ENCODE assay signal across 21 cellular contexts in genomic region chr2:101732773-101733256, GRCh38. TPM values are rescaled to one million over a fixed set of nuclear protein-coding genes. Genes with fewer than 3 reads are reported as not detected.
DNase-seq lines count a peak whose midpoint lies in the region; ATAC-seq, FAIRE-seq and TF ChIP-seq lines count a peak whose summit lies in the region.
"Had no signal": no experiment of that assay in that cellular context is flagged by ENCODE, and none has a peak within 500 bp of the region (broad histone marks: within the 10 kb centered on the region; RNA-seq: fewer than 3 reads in every experiment).

No MANE protein-coding gene starts in this region.

- H3K9me3 Mint-ChIP-seq in mesothelial cell of epicardium, result no peaks in the 10 kb centered on the region
- H3K9me3 Mint-ChIP-seq: activated naive CD8-positive, alpha-beta T cell treated with anti-CD3 and anti-CD28 coated beads, Interleukin-2, amount 10 ng/mL, durations not matched to agents 7 days and 5 days had no signal

- H3K27me3 Mint-ChIP-seq in mesothelial cell of epicardium (ENCODE audit: low read depth), result no peaks in the 10 kb centered on the region
- H3K27me3 Mint-ChIP-seq: activated naive CD8-positive, alpha-beta T cell treated with anti-CD3 and anti-CD28 coated beads, Interleukin-2, amount 10 ng/mL, durations not matched to agents 7 days and 5 days had no signal

- CTCF ChIA-PET in HepG2 (lab: Yijun Ruan, JAX; ENCODE audit: low intra/inter-chr PET ratio, low total read pairs), result no interaction called here

- in situ Hi-C loops in HepG2 (cut with HindIII; ENCODE audit: extremely low pct_ligation_motif_present, low pct_unique_long_range_greater_than_20kb), result no loop called here

- H3K27ac Mint-ChIP-seq in mesothelial cell of epicardium, result no peak overlapping the region

- H3K27ac ChIP-seq in HepG2 (ENCODE audit: extremely low read length, insufficient read depth, low read length) (peak overlapping the region; percentile 90), right lobe of liver (no peak overlapping the region), RWPE2 (ENCODE audit: poor library complexity, severe bottlenecking) (peak overlapping the region; percentile 94), right cardiac atrium (ENCODE audit: low read length) (peak overlapping the region; percentile 53), temporal lobe (ENCODE audit: low read depth, low read length) (peak overlapping the region; percentile 80)
- H3K27ac ChIP-seq: hepatocyte, parathyroid adenoma, testis had no signal

- H2AFZ ChIP-seq in HepG2 (ENCODE audit: low read length), result no peak overlapping the region
- H2AFZ ChIP-seq: hepatocyte, parathyroid adenoma had no signal

- H3K79me2 ChIP-seq in HepG2 (ENCODE audit: insufficient read depth, low read length), result peaks cover 99% of the 10 kb centered on the region

- intact Hi-C loops in HepG2 (cut with micrococcal nuclease; ENCODE audit: unreplicated experiment) (loop anchor here (2.0 kb wide), 1 partner anchor 32 kb away; no protein-coding TSS in a partner anchor), right lobe of liver (cut with DNase I) (no loop called here), right cardiac atrium (cut with DNase I) (no loop called here)

- H3K9me3 ChIP-seq in HepG2 (ENCODE audit: low read length) (no peaks in the 10 kb centered on the region), right lobe of liver (no peaks in the 10 kb centered on the region), RWPE2 (ENCODE audit: severe bottlenecking) (no peaks in the 10 kb centered on the region), right cardiac atrium (ENCODE audit: control insufficient read depth, low read length) (no peaks in the 10 kb centered on the region)
- H3K9me3 ChIP-seq: testis had no signal

- FAIRE-seq in HepG2 (lab: Jason Lieb, UNC), result no peak
- FAIRE-seq: D721Med, kidney had no signal

- TF ChIP-seq CTCF in HepG2 (CRISPR knock-in tag; IDR thresholded peaks at IDR 0.05), result no peak
- no peak for TF ChIP-seq CTCF in right lobe of liver (IDR thresholded peaks at IDR 0.05)
- no peak for TF ChIP-seq CTCF in RWPE2 (IDR thresholded peaks at IDR 0.05; ENCODE audit: poor library complexity, severe bottlenecking)
- TF ChIP-seq CTCF in mesothelial cell of epicardium (IDR thresholded peaks at IDR 0.05; ENCODE audit: unreplicated experiment), result no peak

- peak overlapping the region; percentile 68 for H3K9ac ChIP-seq in HepG2 (ENCODE audit: insufficient read depth, low read depth, low read length)
- H3K9ac ChIP-seq: parathyroid adenoma had no signal

- H3K27me3 ChIP-seq in HepG2 (ENCODE audit: control insufficient read depth in 1 of 2, insufficient read depth in 2 of 2, low read length in 2 of 2) (no peaks in the 10 kb centered on the region), right lobe of liver (no peaks in the 10 kb centered on the region), RWPE2 (ENCODE audit: insufficient read depth, poor library complexity, severe bottlenecking) (no peaks in the 10 kb centered on the region), right cardiac atrium (ENCODE audit: control insufficient read depth, insufficient read depth) (no peaks in the 10 kb centered on the region)
- H3K27me3 ChIP-seq: hepatocyte, testis had no signal

- WGBS in HepG2 (ENCODE audit: low lambda C conversion rate), result 73% methylated on average over 14 of the region's 14 CpGs
- 92% methylated on average over 8 of the region's 14 CpGs for WGBS in right lobe of liver (ENCODE audit: insufficient coverage, low coverage, low lambda C conversion rate, missing lambda C conversion rate)
- WGBS in right cardiac atrium, result 93% methylated on average over 14 of the region's 14 CpGs

- peaks cover 87% of the 10 kb centered on the region for H4K20me1 ChIP-seq in HepG2 (ENCODE audit: insufficient read depth, low read length)

- H3K36me3 ChIP-seq in HepG2 (replicated peaks in 1 of 2; ENCODE audit: control insufficient read depth in 1 of 2, insufficient read depth in 2 of 2, low read length in 2 of 2), result peaks cover 6 to 10% of the 10 kb centered on the region in 2 experiments; a peak in 3 of 5 replicates
- H3K36me3 ChIP-seq in right lobe of liver, result no peaks in the 10 kb centered on the region
- no peaks in the 10 kb centered on the region; the same call in 1 of the 2 replicates for H3K36me3 ChIP-seq in RWPE2 (ENCODE audit: low read depth)

- BruUV-seq in HepG2 (replicated peaks; lab: Mats Ljungman, UMichigan), result no TSS peak

- H3K4me1 ChIP-seq in HepG2 (ENCODE audit: insufficient read depth, low read length) (peaks cover 100% of the 10 kb centered on the region), right lobe of liver (peaks cover 0 to 51% (median 27%) of the 10 kb centered on the region in 4 donors), RWPE2 (ENCODE audit: insufficient read depth, poor library complexity, severe bottlenecking) (peaks cover 48% of the 10 kb centered on the region), right cardiac atrium (ENCODE audit: control insufficient read depth, insufficient read depth, low read length) (peaks cover 33% of the 10 kb centered on the region)

- H3K36me3 Mint-ChIP-seq in mesothelial cell of epicardium, result no peaks in the 10 kb centered on the region

- peaks cover 40% of the 10 kb centered on the region for H3K4me1 Mint-ChIP-seq in mesothelial cell of epicardium

- peak; percentile 43 for ATAC-seq in HepG2
- ATAC-seq in right lobe of liver, result no peak
- no peak for ATAC-seq in RWPE2 (ENCODE audit: low read depth)
- ATAC-seq in right cardiac atrium, result no peak

- TF ChIP-seq EP300 in HepG2 (IDR thresholded peaks at IDR 0.05; ENCODE audit: low read depth in 2 of 2, low read length in 2 of 2), result no peak
- no peak for TF ChIP-seq EP300 in HepG2 (CRISPR knock-in tag; IDR thresholded peaks at IDR 0.05; ENCODE audit: borderline replicate concordance)

- peak overlapping the region in 1 of 3 experiments; percentile 55; a peak in 2 of 6 replicates for H3K4me3 ChIP-seq in HepG2 (replicated peaks in 1 of 3; ENCODE audit: insufficient read depth in 1 of 3, low read depth in 2 of 3, low read length in 3 of 3)
- no peak overlapping the region for H3K4me3 ChIP-seq in right lobe of liver
- H3K4me3 ChIP-seq in RWPE2 (ENCODE audit: severe bottlenecking), result no peak overlapping the region
- no peak overlapping the region for H3K4me3 ChIP-seq in right cardiac atrium (ENCODE audit: low read length)
- H3K4me3 ChIP-seq: hepatocyte, skin epidermis, testis had no signal

- H3K4me2 ChIP-seq in HepG2 (ENCODE audit: low read depth, low read length), result peak overlapping the region; percentile 77
- H3K4me2 ChIP-seq: hepatocyte had no signal

- POLR2A ChIA-PET in HepG2 (lab: Yijun Ruan, JAX), result interaction anchor here (0.8 to 3.2 kb wide), 14 partner anchors 9 to 177 kb away, joined by 3 to 21 read pairs (median 6); partner anchors contain the start of gene MAP4K4

- DNase-seq in HepG2 (ENCODE audit: low spot score) (no peak), right lobe of liver (no peak), RWPE2 (ENCODE audit: low spot score) (no peak), right cardiac atrium (no peak), T1000 (lab: John Stamatoyannopoulos, UW) (no peak), kidney glomerular epithelial cell (lab: John Stamatoyannopoulos, UW) (no peak), mesothelial cell of epicardium (ENCODE audit: low spot score in 2 of 2, unreplicated experiment in 2 of 2) (no peak)
- DNase-seq: activated naive CD8-positive, alpha-beta T cell treated with anti-CD3 and anti-CD28 coated beads, Interleukin-2, amount 10 ng/mL, durations not matched to agents 7 days and 5 days; effector CD8-positive, alpha-beta T cell; kidney; MM.1S; NCI-H187; NCI-H345; SHP77; stimulated activated CD4-positive, alpha-beta T cell treated with anti-CD3 and anti-CD28 coated beads, Interleukin-4, amount 100 ng/mL, for 1 hour had no signal

- TF ChIP-seq RAD21 in HepG2 (CRISPR knock-in tag; IDR thresholded peaks at IDR 0.05), result no peak

- TF ChIP-seq POLR2A in HepG2 (IDR thresholded peaks at IDR 0.05; ENCODE audit: insufficient read depth in 1 of 2, low read depth in 2 of 2, low read length in 2 of 2), result no peak
- TF ChIP-seq POLR2A in right lobe of liver (IDR thresholded peaks at IDR 0.05), result no peak

- no peak overlapping the region for H3K4me3 Mint-ChIP-seq in mesothelial cell of epicardium

RNA-seq across cellular contexts. Expression of gene MAP4K4, which starts 35.3 kb away (rescaled TPM):
- total RNA-seq in HepG2 (2016; rRNA removed; fragmentation: Illumina TruSeq; extraction: Trizol) (264 and 301 TPM in 2 replicates), right lobe of liver (10 to 100 TPM; 29.8 to 36.5 (median 31.1) TPM), right cardiac atrium (10 to 100 TPM; 56.4 to 64.5 (median 61.8) TPM), temporal lobe (169 TPM), mesothelial cell of epicardium (170 to 175 TPM (median 174 TPM) in 3 replicates)
- total RNA-seq in HepG2 (2016; cell fraction: cytosol; rRNA removed; fragmentation: Illumina TruSeq; extraction: Trizol; ENCODE audit: low read depth), result 62.1 and 62.9 TPM in 2 replicates
- total RNA-seq in HepG2 (2016; cell fraction: insoluble cytoplasmic fraction; rRNA removed; fragmentation: Illumina TruSeq; extraction: Trizol), result 264 and 269 TPM in 2 replicates
- 200 and 238 TPM in 2 replicates for total RNA-seq in HepG2 (2016; cell fraction: membrane; rRNA removed; fragmentation: Illumina TruSeq; extraction: Trizol)
- total RNA-seq in HepG2 (2016; cell fraction: nucleus; rRNA removed; fragmentation: Illumina TruSeq; extraction: Trizol), result 292 and 308 TPM in 2 replicates
- polyA plus RNA-seq in HepG2 (2011; rRNA removed) (101 and 105 TPM in 2 replicates), right cardiac atrium (30.8 TPM)
- polyA plus RNA-seq in HepG2 (2011; cell fraction: cytosol; rRNA removed), result 67.0 and 72.8 TPM in 2 replicates
- 261 and 287 TPM in 2 replicates for polyA plus RNA-seq in HepG2 (2011; cell fraction: nucleus; rRNA removed)
- 138 and 155 TPM in 2 replicates for polyA plus RNA-seq in HepG2 (2012)
- 48.8 and 52.9 TPM in 2 replicates for polyA plus RNA-seq in HepG2 (2016; cell fraction: cytosol; fragmentation: Illumina TruSeq; extraction: Trizol; ENCODE audit: low read depth)
- polyA plus RNA-seq in HepG2 (2016; cell fraction: insoluble cytoplasmic fraction; fragmentation: Illumina TruSeq; extraction: Trizol; ENCODE audit: low read depth), result 269 and 298 TPM in 2 replicates
- 137 and 163 TPM in 2 replicates for polyA plus RNA-seq in HepG2 (2016; cell fraction: membrane; fragmentation: Illumina TruSeq; extraction: Trizol; ENCODE audit: low read depth)
- polyA plus RNA-seq in HepG2 (2016; cell fraction: nucleus; fragmentation: Illumina TruSeq; extraction: Trizol; ENCODE audit: insufficient read depth, low read depth), result 298 and 312 TPM in 2 replicates
- 84.0 and 279 TPM in 2 replicates for polyA minus RNA-seq in HepG2 (2011; rRNA and poly(A)+ RNA removed; ENCODE audit: low replicate concordance)
- polyA minus RNA-seq in HepG2 (2011; cell fraction: cytosol; rRNA and poly(A)+ RNA removed), result 99.4 and 99.7 TPM in 2 replicates
- polyA minus RNA-seq in HepG2 (2011; cell fraction: nucleus; rRNA and poly(A)+ RNA removed), result 680 and 703 TPM in 2 replicates

Comparison
In these comparisons a context has a peak if more than half of its experiments do, and no peak if none do; other contexts are left out.
1. H3K27ac ChIP-seq: peak in HepG2 (single experiment), RWPE2 (single experiment), right cardiac atrium (single experiment) and temporal lobe (single experiment); none in right lobe of liver (0 of 3).